8 cellular contexts compared by ENCODE assay signal in genomic region chr18:48931680-48932461, GRCh38. TPM values are rescaled to one million over a fixed set of nuclear protein-coding genes. Genes with fewer than 3 reads are reported as not detected.
DNase-seq lines count a peak whose midpoint lies in the region; ATAC-seq lines count a peak whose summit lies in the region.

No MANE protein-coding gene starts in this region.

- peak overlapping the region; percentile 90 for H3K4me3 Mint-ChIP-seq in activated T-helper 17 cell treated with anti-CD3 and anti-CD28 coated beads, Interleukin-2, amount 50 U/mL, for 72 hours
- H3K4me3 Mint-ChIP-seq in memory B cell = peak overlapping the region; percentile 67

- DNase-seq in EH (ENCODE audit: low read depth) (peak; percentile 45), memory B cell (ENCODE audit: low spot score in 2 of 2) (no peak), SJCRH30 (no peak), NCI-H510A treated with DMSO at 0.1 percent for 48 hours (lab: John Stamatoyannopoulos, UW) (no peak), cortex of kidney (lab: John Stamatoyannopoulos, UW) (no peak), 8988T (no peak)

- H3K36me3 Mint-ChIP-seq in activated T-helper 17 cell treated with anti-CD3 and anti-CD28 coated beads, Interleukin-2, amount 50 U/mL, for 72 hours (ENCODE audit: low read depth) = peaks cover 59% of the 10 kb centered on the region
- no peaks in the 10 kb centered on the region for H3K36me3 Mint-ChIP-seq in memory B cell

- H3K27me3 Mint-ChIP-seq in activated T-helper 17 cell treated with anti-CD3 and anti-CD28 coated beads, Interleukin-2, amount 50 U/mL, for 72 hours = no peaks in the 10 kb centered on the region
- no peaks in the 10 kb centered on the region for H3K27me3 Mint-ChIP-seq in memory B cell

- no peaks in the 10 kb centered on the region for H3K27me3 ChIP-seq in SJCRH30

- peak; percentile 37 for ATAC-seq in HG02885 (IDR thresholded peaks at IDR 0.05; ENCODE audit: poor library complexity, unreplicated experiment)
- ATAC-seq in activated T-helper 17 cell treated with anti-CD3 and anti-CD28 coated beads, Interleukin-2, amount 50 U/mL, for 72 hours (replicated peaks) = peak; percentile 81
- no peak for ATAC-seq in memory B cell (ENCODE audit: low read depth)

- H3K4me3 ChIP-seq in SJCRH30 = no peak overlapping the region

- H3K4me1 ChIP-seq in SJCRH30 = peaks cover 12% of the 10 kb centered on the region

- no peaks in the 10 kb centered on the region for H3K9me3 ChIP-seq in SJCRH30 (replicated peaks)

- H3K27ac ChIP-seq in SJCRH30 = no peak overlapping the region

- no peaks in the 10 kb centered on the region for H3K36me3 ChIP-seq in SJCRH30

- H3K4me1 Mint-ChIP-seq in activated T-helper 17 cell treated with anti-CD3 and anti-CD28 coated beads, Interleukin-2, amount 50 U/mL, for 72 hours = peaks cover 79% of the 10 kb centered on the region
- peaks cover 69% of the 10 kb centered on the region for H3K4me1 Mint-ChIP-seq in memory B cell

- H3K27ac Mint-ChIP-seq in activated T-helper 17 cell treated with anti-CD3 and anti-CD28 coated beads, Interleukin-2, amount 50 U/mL, for 72 hours = peak overlapping the region; percentile 96
- peak overlapping the region; percentile 89 for H3K27ac Mint-ChIP-seq in memory B cell

- no peaks in the 10 kb centered on the region for H3K9me3 Mint-ChIP-seq in activated T-helper 17 cell treated with anti-CD3 and anti-CD28 coated beads, Interleukin-2, amount 50 U/mL, for 72 hours
- H3K9me3 Mint-ChIP-seq in memory B cell = no peaks in the 10 kb centered on the region

RNA-seq across cellular contexts. Expression of gene SMAD7, which starts 18.9 kb away (rescaled TPM):
- total RNA-seq in activated T-helper 17 cell treated with anti-CD3 and anti-CD28 coated beads, Interleukin-2, amount 50 U/mL, for 72 hours = 10 to 100 TPM; 23.4 to 40.7 TPM
- total RNA-seq in SJCRH30 (2014; rRNA removed; shearing (Covaris generic)) = 3.0 and 3.2 TPM in 2 replicates
